ENCODE assay signal across 22 cellular contexts in genomic region chr11:68661014-68661413, GRCh38. TPM values are rescaled to one million over a fixed set of nuclear protein-coding genes. Genes with fewer than 3 reads are reported as not detected.
DNase-seq lines count a peak whose midpoint lies in the region; ATAC-seq, FAIRE-seq and TF ChIP-seq lines count a peak whose summit lies in the region.
"Had no signal": no experiment of that assay in that cellular context is flagged by ENCODE, and none has a peak within 500 bp of the region (broad histone marks: within the 10 kb centered on the region; RNA-seq: fewer than 3 reads in every experiment).

No MANE protein-coding gene starts in this region.

- DNase-seq in activated effector memory CD4-positive, alpha-beta T cell treated with anti-CD3 and anti-CD28 coated beads, Interleukin-2, amount 50 U/mL, for 16 hours: peak; percentile 50
- no peak for DNase-seq in activated effector memory CD4-positive, alpha-beta T cell treated with Interleukin-2 at 50 U/mL for 16 hours
- DNase-seq in H1 (ENCODE audit: low read depth in 1 of 2, low spot score in 2 of 2) (no peak), neuronal stem cell (ENCODE audit: low spot score) (no peak), spleen (peak; percentile 25), DMS53 treated with DMSO at 0.1 percent for 48 hours (lab: John Stamatoyannopoulos, UW; ENCODE audit: unreplicated experiment) (no peak), NCI-H2227 (lab: John Stamatoyannopoulos, UW; ENCODE audit: unreplicated experiment) (no peak)
- DNase-seq: AML-193; CD4-positive, alpha-beta memory T cell; DMS153; DMS79 treated with DMSO at 0.1 percent for 48 hours; IMR-90 had no signal

- H2BK15ac ChIP-seq in H1 (ENCODE audit: low read length) (no peak overlapping the region), neuronal stem cell (ENCODE audit: low read length) (peak overlapping the region; percentile 49)

- H2AK5ac ChIP-seq in H1 (ENCODE audit: low read depth, low read length): no peak overlapping the region
- H2AK5ac ChIP-seq in neuronal stem cell (ENCODE audit: low read depth, low read length): peak overlapping the region; percentile 63

- no peak overlapping the region for H2AFZ ChIP-seq in H1 (ENCODE audit: low read length)
- H2AFZ ChIP-seq in neuronal stem cell (ENCODE audit: low read length): no peak overlapping the region

- TF ChIP-seq POLR2A in H1 (IDR thresholded peaks at IDR 0.05; ENCODE audit: control extremely low read depth in 1 of 2, low read depth in 2 of 2, low read length in 2 of 2): no peak
- TF ChIP-seq POLR2A in spleen (IDR thresholded peaks at IDR 0.05): no peak

- no peak overlapping the region for H4K8ac ChIP-seq in H1 (ENCODE audit: extremely low read depth, insufficient read depth, low read length)
- H4K8ac ChIP-seq in neuronal stem cell (ENCODE audit: low read depth, low read length): no peak overlapping the region

- no peak for TF ChIP-seq RAD21 in H1 (IDR thresholded peaks at IDR 0.05 in 1 of 2, conservative IDR thresholded peaks at IDR 0.05 in 1 of 2; ENCODE audit: low read depth in 2 of 2, low read length in 2 of 2)

- H4K20me1 ChIP-seq in H1 (replicated peaks in 1 of 2; ENCODE audit: control insufficient read depth in 1 of 2, insufficient read depth in 2 of 2, low read length in 2 of 2): no peaks in the 10 kb centered on the region

- H3K9ac ChIP-seq in H1 (replicated peaks in 1 of 4; ENCODE audit: extremely low read depth in 1 of 4, low read depth in 3 of 4, low read length in 3 of 4): no peak overlapping the region
- H3K9ac ChIP-seq in neuronal stem cell (ENCODE audit: low read depth, low read length, poor library complexity): no peak overlapping the region

- H3K4ac ChIP-seq in H1 (replicated peaks; ENCODE audit: insufficient read length, low read depth, low read length) (no peak overlapping the region), neuronal stem cell (ENCODE audit: low read length) (no peak overlapping the region)

- H3K27ac ChIP-seq in H1 (ENCODE audit: low read depth, low read length) (no peak overlapping the region), neuronal stem cell (replicated peaks; ENCODE audit: low read length) (no peak overlapping the region), spleen (no peak overlapping the region)
- H3K27ac ChIP-seq: 22Rv1, A549, HL-60 had no signal

- H3K4me3 ChIP-seq in H1 (ENCODE audit: extremely low read depth in 1 of 4, insufficient read depth in 2 of 4, low read depth in 3 of 4, low read length in 4 of 4) (no peak overlapping the region), neuronal stem cell (ENCODE audit: low read length in 2 of 2) (no peak overlapping the region), spleen (no peak overlapping the region)
- H3K4me3 ChIP-seq: A549, GM12878, HAP-1 had no signal

- intact Hi-C loops in spleen (cut with DNase I; ENCODE audit: low total_unique reads): no loop called here

- POLR2A ChIA-PET in H1 (lab: Charles Lee; ENCODE audit: partially characterized antibody): no interaction called here

- no peaks in the 10 kb centered on the region; a peak in 1 of 4 replicates for H3K9me3 ChIP-seq in H1 (ENCODE audit: insufficient read depth in 2 of 2, low read depth in 1 of 2, low read length in 1 of 2)
- H3K9me3 ChIP-seq in neuronal stem cell (replicated peaks in 1 of 2; ENCODE audit: control insufficient read depth in 2 of 2, insufficient read depth in 1 of 2, low read depth in 1 of 2, low read length in 2 of 2): peaks cover 0 to 2% of the 10 kb centered on the region in 2 donors
- no peaks in the 10 kb centered on the region for H3K9me3 ChIP-seq in spleen
- H3K9me3 ChIP-seq: HAP-1 had no signal

- no peak for TF ChIP-seq EP300 in H1 (IDR thresholded peaks at IDR 0.05; ENCODE audit: borderline replicate concordance in 1 of 2, low read depth in 2 of 2, low read length in 2 of 2)

- H4K91ac ChIP-seq in H1 (replicated peaks; ENCODE audit: insufficient read length, low read length) (no peak overlapping the region), neuronal stem cell (ENCODE audit: low read depth, low read length, poor library complexity) (no peak overlapping the region)

- no peak overlapping the region for H4K5ac ChIP-seq in H1 (ENCODE audit: insufficient read length, low read depth, low read length)

- H3K23ac ChIP-seq in H1 (ENCODE audit: insufficient read length) (no peak overlapping the region), neuronal stem cell (ENCODE audit: low read depth, low read length, poor library complexity) (peak overlapping the region; percentile 85)

- H3K4me1 ChIP-seq in H1 (replicated peaks in 1 of 4; ENCODE audit: control insufficient read depth in 3 of 4, insufficient read depth in 4 of 4, low read length in 3 of 4) (no peaks in the 10 kb centered on the region), neuronal stem cell (ENCODE audit: control insufficient read depth in 2 of 2, insufficient read depth in 1 of 2, low read depth in 1 of 2, low read length in 2 of 2) (no peaks in the 10 kb centered on the region), spleen (no peaks in the 10 kb centered on the region)
- H3K4me1 ChIP-seq: HAP-1 had no signal

- no peak for ATAC-seq in HG03520 (IDR thresholded peaks at IDR 0.05; ENCODE audit: unreplicated experiment)
- ATAC-seq: A549, GM12878 had no signal

- 87% methylated on average over 15 of the region's 15 CpGs; no CpG with 5 or more reads in 1 of the 2 experiments for WGBS in H1 (ENCODE audit: extremely low coverage in 1 of 2, insufficient coverage in 1 of 2, insufficient read length in 1 of 2, insufficient replicate concordance in 2 of 2, low coverage in 1 of 2, low lambda C conversion rate in 2 of 2, missing lambda C conversion rate in 1 of 2), 2 experiments
- no CpG with 5 or more reads among the region's 15 CpGs for whole genome bisulfite sequencing in neuronal stem cell (ENCODE audit: extremely low coverage in 2 of 2, insufficient read length in 2 of 2, insufficient replicate concordance in 1 of 2), 2 donors
- WGBS in spleen, 5 donors: 71 to 85% (median 76%) methylated on average over 12 to 15 of the region's 15 CpGs

- no peak for FAIRE-seq in H1 (lab: Jason Lieb, UNC)
- FAIRE-seq: A549, GM12878, GM19239 had no signal

- no peaks in the 10 kb centered on the region for H3K23me2 ChIP-seq in H1 (ENCODE audit: low read depth, low read length)

- CTCF ChIA-PET in H1 (lab: Charles Lee; ENCODE audit: partially characterized antibody): interaction anchor here (0.8 to 2.3 kb wide), 4 partner anchors 9 to 34 kb away, joined by 3 to 5 read pairs (median 4); no protein-coding TSS in a partner anchor

- H3K56ac ChIP-seq in H1 (replicated peaks; ENCODE audit: insufficient read length, low read depth, low read length): no peak overlapping the region

- H2BK5ac ChIP-seq in H1 (ENCODE audit: low read depth, low read length): no peak overlapping the region
- H2BK5ac ChIP-seq in neuronal stem cell (ENCODE audit: low read length): peak overlapping the region; percentile 34

- H3K27me3 ChIP-seq in H1 (replicated peaks in 1 of 4; ENCODE audit: control insufficient read depth in 3 of 4, extremely low read depth in 1 of 4, insufficient read depth in 3 of 4, low read length in 3 of 4) (no peaks in the 10 kb centered on the region), neuronal stem cell (ENCODE audit: control insufficient read depth in 3 of 3, insufficient read depth in 3 of 3, low read depth in 1 of 3, low read length in 3 of 3) (peaks cover 0 to 13% (median 0%) of the 10 kb centered on the region in 3 experiments), spleen (replicated peaks in 1 of 7) (peaks cover 0 to 57% (median 0%) of the 10 kb centered on the region in 7 donors)

- H3K79me2 ChIP-seq in H1 (ENCODE audit: control insufficient read depth in 1 of 2, insufficient read depth in 2 of 2, low read length in 2 of 2): no peaks in the 10 kb centered on the region

- no peak overlapping the region for H3K4me2 ChIP-seq in H1 (ENCODE audit: insufficient read depth in 1 of 2, low read depth in 2 of 2, low read length in 2 of 2)
- peak overlapping the region; percentile 11 for H3K4me2 ChIP-seq in neuronal stem cell (ENCODE audit: insufficient read depth, low read length, poor library complexity, severe bottlenecking)
- H3K4me2 ChIP-seq: A549 had no signal

- H2BK120ac ChIP-seq in H1 (replicated peaks; ENCODE audit: low read depth, low read length): no peak overlapping the region
- H2BK120ac ChIP-seq in neuronal stem cell (ENCODE audit: low read depth, low read length): no peak overlapping the region

- TF ChIP-seq CTCF in H1 (IDR thresholded peaks at IDR 0.05; ENCODE audit: control extremely low read depth in 1 of 3, insufficient read depth in 1 of 3, low read depth in 1 of 3, low read length in 3 of 3) (no peak), spleen (IDR thresholded peaks at IDR 0.05 in 8 of 11, conservative IDR thresholded peaks at IDR 0.05 in 3 of 11) (no peak)

- H2BK12ac ChIP-seq in H1 (ENCODE audit: low read depth, low read length) (0 out of 2 replicates have a peak overlapping the region, but pooled peaks have one; percentile 39), neuronal stem cell (ENCODE audit: low read length) (peak overlapping the region; percentile 22)

- H3K79me1 ChIP-seq in H1 (ENCODE audit: low read depth, low read length): no peaks in the 10 kb centered on the region
- no peaks in the 10 kb centered on the region for H3K79me1 ChIP-seq in neuronal stem cell (ENCODE audit: low read depth, low read length)

- no peak overlapping the region for H2BK20ac ChIP-seq in H1 (ENCODE audit: low read length)

- H3K14ac ChIP-seq in H1 (ENCODE audit: insufficient read length) (no peak overlapping the region), neuronal stem cell (ENCODE audit: low read length) (no peak overlapping the region)

- H3K36me3 ChIP-seq in H1 (ENCODE audit: control insufficient read depth in 2 of 4, insufficient read depth in 4 of 4, low read length in 3 of 4) (no peaks in the 10 kb centered on the region), neuronal stem cell (replicated peaks in 1 of 2; ENCODE audit: control insufficient read depth in 2 of 2, insufficient read depth in 2 of 2, low read length in 2 of 2) (no peaks in the 10 kb centered on the region), spleen (no peaks in the 10 kb centered on the region)
- H3K36me3 ChIP-seq: HAP-1 had no signal

- H3K18ac ChIP-seq in H1 (ENCODE audit: extremely low read depth, low read length) (no peak overlapping the region), neuronal stem cell (ENCODE audit: low read length) (peak overlapping the region; percentile 48)

TF ChIP-seq in H1, 55 proteins besides CTCF, POLR2A, EP300 and RAD21 (continues in another document):
- TF ChIP-seq SUZ12 (IDR thresholded peaks at IDR 0.05; ENCODE audit: low read length): no peak

RNA-seq across cellular contexts. Expression of gene GAL, which starts 23.3 kb away (rescaled TPM):
- 233 and 234 TPM in 2 replicates for total RNA-seq in H1 (2021; fragmentation: NEBNext Ultra II Directional; extraction: Animal tissue kit (Norgen Biotek cat#: 25700))
- 81.8 and 124 TPM in 2 replicates for polyA plus RNA-seq in H1 (2011; rRNA removed)
- polyA plus RNA-seq in H1 (2011; cell fraction: cytosol; rRNA removed): 93.5 TPM
- 72.9 TPM for polyA plus RNA-seq in H1 (2011; cell fraction: nucleus; rRNA removed)
- 113 to 133 TPM (median 127 TPM) in 4 replicates for polyA plus RNA-seq in H1 (2012, experiment 1 of 2)
- 189 TPM for polyA plus RNA-seq in H1 (2012, experiment 2 of 2)
- 495 TPM for polyA plus RNA-seq in H1 (2013, experiment 1 of 2)
- polyA plus RNA-seq in H1 (2013, experiment 2 of 2): 562 TPM
- 19.7 and 28.9 TPM in 2 replicates for polyA minus RNA-seq in H1 (2011; rRNA and poly(A)+ RNA removed)
- 55.9 TPM for polyA minus RNA-seq in H1 (2011; cell fraction: cytosol; rRNA and poly(A)+ RNA removed)
- polyA minus RNA-seq in H1 (2011; cell fraction: nucleus; rRNA and poly(A)+ RNA removed): 29.4 TPM
- polyA plus RNA-seq in neuronal stem cell (2013, experiment 1 of 2): 1.5 TPM
- polyA plus RNA-seq in neuronal stem cell (2013, experiment 2 of 2): 1.2 TPM
- total RNA-seq in spleen: not detected
- not detected for polyA plus RNA-seq in spleen
- total RNA-seq: CD4-positive, alpha-beta memory T cell; GM12878; H4; HT1080; IMR-90 had no signal
- polyA plus RNA-seq: CD14-positive monocyte; CD4-positive, alpha-beta memory T cell had no signal

Comparison
In these comparisons a context has a peak if more than half of its experiments do, and no peak if none do; other contexts are left out.
1. DNase-seq: peak in activated effector memory CD4-positive, alpha-beta T cell treated with anti-CD3 and anti-CD28 coated beads, Interleukin-2, amount 50 U/mL, for 16 hours (single experiment) and spleen (single experiment); none in activated effector memory CD4-positive, alpha-beta T cell treated with Interleukin-2 at 50 U/mL for 16 hours (single experiment), H1 (0 of 2), neuronal stem cell (single experiment), DMS53 treated with DMSO at 0.1 percent for 48 hours (single experiment) and NCI-H2227 (single experiment).
2. RNA of gene GAL, which starts 23.3 kb away (total RNA-seq): 233 to 234 TPM in H1; not detected in spleen; every median in the first group is over 100 times any median in the second.